In genomic region chr1:9280015-9280860, GRCh38 we compare ENCODE assay signal across 9 cellular contexts. TPM values are rescaled to one million over a fixed set of nuclear protein-coding genes. Genes with fewer than 3 reads are reported as not detected.
DNase-seq lines count a peak whose midpoint lies in the region; ATAC-seq and TF ChIP-seq lines count a peak whose summit lies in the region.
"Had no signal": no experiment of that assay in that cellular context is flagged by ENCODE, and none has a peak within 500 bp of the region (broad histone marks: within the 10 kb centered on the region; RNA-seq: fewer than 3 reads in every experiment).

No MANE protein-coding gene starts in this region.

- peak in 1 of 2 donors; percentile 41 for TF ChIP-seq POLR2A in adrenal gland (IDR thresholded peaks at IDR 0.05)

- H3K9me2 ChIP-seq in GM23248 (ENCODE audit: insufficient read depth), result no peaks in the 10 kb centered on the region
- no peaks in the 10 kb centered on the region for H3K9me2 ChIP-seq in Karpas-422 (replicated peaks; ENCODE audit: insufficient read depth, low read length)

- DNase-seq in GM23248 (peak; percentile 99), RPMI8226 (peak; percentile 45), adrenal gland (peak; percentile 73 to 94 (median 89)), left colon (peak; percentile 63 to 73), Karpas-422 (no peak), NCI-H526 (lab: John Stamatoyannopoulos, UW) (no peak), medulla oblongata (ENCODE audit: extremely low spot score) (no peak)
- peak; percentile 84 for DNase-seq in stimulated activated CD8-positive, alpha-beta memory T cell treated with anti-CD3 and anti-CD28 coated beads, Interleukin-4, amount 100 ng/mL, for 48 hours

- no peaks in the 10 kb centered on the region for H3K79me2 ChIP-seq in GM23248 (ENCODE audit: insufficient read depth)
- no peaks in the 10 kb centered on the region for H3K79me2 ChIP-seq in Karpas-422 (ENCODE audit: low read length)

- H3K9ac ChIP-seq in GM23248 (peak overlapping the region; percentile 62), Karpas-422 (ENCODE audit: low read length) (no peak overlapping the region)

- H3K4me1 ChIP-seq in GM23248 (ENCODE audit: insufficient read depth) (peaks cover 54% of the 10 kb centered on the region), adrenal gland (replicated peaks in 1 of 2) (peaks cover 10 to 25% of the 10 kb centered on the region in 2 donors), Karpas-422 (ENCODE audit: low read length) (no peaks in the 10 kb centered on the region)

- TF ChIP-seq CTCF in adrenal gland (IDR thresholded peaks at IDR 0.05), result no peak

- ATAC-seq in left colon, result peak; percentile 49

- H3K4me2 ChIP-seq in GM23248 (ENCODE audit: unreplicated experiment) (peak overlapping the region; percentile 51), Karpas-422 (ENCODE audit: low read depth, low read length, poor library complexity, severe bottlenecking) (no peak overlapping the region)

- intact Hi-C loops in adrenal gland (cut with DNase I), result loop anchor here in 1 of 2 donors (10.0 kb wide), 1 partner anchor 175 kb away; no protein-coding TSS in a partner anchor
- intact Hi-C loops in left colon (cut with DNase I, micrococcal nuclease), result loop anchor here in 1 of 2 donors (10.0 kb wide), 2 partner anchors 175 to 215 kb away; no protein-coding TSS in a partner anchor

- H3K36me3 ChIP-seq in GM23248 (ENCODE audit: low read depth) (no peaks in the 10 kb centered on the region), adrenal gland (replicated peaks in 1 of 2) (no peaks in the 10 kb centered on the region), Karpas-422 (ENCODE audit: insufficient read depth, low read length) (no peaks in the 10 kb centered on the region)

- peak overlapping the region; percentile 75 for H3K27ac ChIP-seq in GM23248
- peak overlapping the region in 3 of 5 donors; percentile 15 to 75 (median 60) for H3K27ac ChIP-seq in adrenal gland
- no peak overlapping the region for H3K27ac ChIP-seq in Karpas-422 (ENCODE audit: low read length)
- H3K27ac ChIP-seq: SK-N-MC had no signal

- H3K9me3 ChIP-seq in GM23248 (ENCODE audit: low read depth) (no peaks in the 10 kb centered on the region), adrenal gland (replicated peaks in 1 of 3) (no peaks in the 10 kb centered on the region), Karpas-422 (ENCODE audit: low read length) (no peaks in the 10 kb centered on the region)

- 19 to 21% methylated on average over 30 to 36 of the region's 36 CpGs for WGBS in GM23248 (ENCODE audit: low coverage in 1 of 2, low lambda C conversion rate in 2 of 2, missing lambda C conversion rate in 2 of 2), 2 experiments
- 19 to 24% (median 22%) methylated on average over 16 to 36 of the region's 36 CpGs for WGBS in adrenal gland, 4 donors

- H3K27me3 ChIP-seq in GM23248 (replicated peaks; ENCODE audit: insufficient read depth) (no peaks in the 10 kb centered on the region), adrenal gland (no peaks in the 10 kb centered on the region), Karpas-422 (ENCODE audit: low read length) (no peaks in the 10 kb centered on the region)

- H2AFZ ChIP-seq in GM23248 (peak overlapping the region; percentile 53), Karpas-422 (ENCODE audit: low read length) (no peak overlapping the region)

- H3F3A ChIP-seq in GM23248 (ENCODE audit: insufficient read depth), result peaks cover 10% of the 10 kb centered on the region

- in situ Hi-C loops in GM23248 (cut with MboI), result loop anchor here (10.0 kb wide), 1 partner anchor 205 kb away; no protein-coding TSS in a partner anchor

- peak overlapping the region; percentile 25 for H3K4me3 ChIP-seq in GM23248
- peak overlapping the region in 1 of 4 donors; percentile 28 for H3K4me3 ChIP-seq in adrenal gland
- no peak overlapping the region for H3K4me3 ChIP-seq in Karpas-422 (ENCODE audit: low read length)
- H3K4me3 ChIP-seq: SK-N-MC had no signal

- H4K20me1 ChIP-seq in GM23248 (ENCODE audit: insufficient read depth) (no peaks in the 10 kb centered on the region), Karpas-422 (ENCODE audit: insufficient read depth, low read depth, low read length) (no peaks in the 10 kb centered on the region)

RNA-seq across cellular contexts. Expression of gene SPSB1, which starts 12.5 kb away (rescaled TPM):
- 13.5 and 22.7 TPM in 2 replicates for total RNA-seq in GM23248 (2014; rRNA removed; shearing (Covaris generic))
- polyA plus RNA-seq in GM23248 (2016; fragmentation: Nextera tagmentation; extraction: Ambion mirVana) (13.5 and 13.6 TPM in 2 replicates), adrenal gland (10 to 100 TPM in 1 of 3 donors, 1 to 10 TPM in 2; 5.1 to 12.9 (median 5.5) TPM)
- total RNA-seq in adrenal gland (10 to 100 TPM in 5 of 8 donors, 1 to 10 TPM in 3; 8.4 to 14.0 (median 10.2) TPM), left colon (10 to 100 TPM; 30.3 to 56.4 TPM)
- total RNA-seq in Karpas-422 (2014; rRNA removed; shearing (Covaris generic); ENCODE audit: low replicate concordance), result not detected in 2 replicates

RNA-seq across cellular contexts. Expression of gene H6PD, which starts 45.7 kb away (rescaled TPM):
- 29.6 and 31.4 TPM in 2 replicates for total RNA-seq in GM23248 (2014; rRNA removed; shearing (Covaris generic))
- polyA plus RNA-seq in GM23248 (2016; fragmentation: Nextera tagmentation; extraction: Ambion mirVana) (14.5 and 16.1 TPM in 2 replicates), adrenal gland (10 to 100 TPM; 20.3 to 28.8 (median 22.7) TPM)
- total RNA-seq in adrenal gland (100 to 1,000 TPM in 2 of 8 donors, 10 to 100 TPM in 6; 65.7 to 116 (median 84.2) TPM), left colon (10 to 100 TPM; 33.4 to 34.9 TPM)
- total RNA-seq in Karpas-422 (2014; rRNA removed; shearing (Covaris generic); ENCODE audit: low replicate concordance), result 21.3 and 21.6 TPM in 2 replicates

Comparison
In these comparisons a context has a peak if more than half of its experiments do, and no peak if none do; other contexts are left out.
1. DNase-seq: peak in GM23248 (single experiment), RPMI8226 (single experiment), adrenal gland (7 of 7), left colon (2 of 2) and stimulated activated CD8-positive, alpha-beta memory T cell treated with anti-CD3 and anti-CD28 coated beads, Interleukin-4, amount 100 ng/mL, for 48 hours (single experiment); none in Karpas-422 (single experiment), NCI-H526 (0 of 2) and medulla oblongata (single experiment).